Comparison of ENCODE assay signal across 1 cellular context in the genomic region with DNA sequence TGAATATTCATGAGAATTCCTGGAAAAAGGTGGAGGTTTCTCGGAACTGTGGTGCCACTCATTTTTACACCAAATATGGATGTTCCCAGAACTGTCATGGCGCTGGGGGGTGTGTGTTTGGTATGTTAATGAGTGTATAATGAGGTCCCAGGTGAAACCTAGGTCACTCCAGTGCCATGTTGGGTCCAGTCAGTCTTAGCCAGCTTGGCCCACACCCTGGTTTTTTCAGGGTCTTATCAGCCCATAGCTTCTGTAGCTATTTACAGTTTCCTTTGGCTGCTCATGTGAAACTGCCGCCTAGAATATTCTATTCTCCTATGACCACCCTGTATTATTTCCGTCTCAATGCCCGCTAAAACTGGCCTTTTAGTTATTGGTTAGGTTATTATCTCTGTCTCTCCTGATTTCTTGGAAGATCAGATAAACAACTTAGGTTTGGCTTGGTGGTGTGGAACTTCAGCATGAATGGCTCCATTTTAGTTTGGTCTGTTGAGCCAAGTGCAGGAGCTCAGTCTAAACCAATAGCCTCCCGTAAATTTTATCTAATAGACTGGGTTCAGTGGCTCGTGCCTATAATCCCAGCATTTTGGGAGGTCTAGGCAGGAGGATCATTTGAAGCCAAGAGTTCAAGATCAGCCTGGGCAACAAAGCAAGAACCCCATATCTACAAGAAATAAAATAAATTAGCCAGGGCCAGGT.
TF ChIP-seq lines count a peak whose summit lies in the region.

No MANE protein-coding gene starts in this region.

TF ChIP-seq in K562, 482 proteins besides CTCF, POLR2A, EP300 and RAD21 (continued from another document and continues in another):
- TF ChIP-seq, protein P1, sequence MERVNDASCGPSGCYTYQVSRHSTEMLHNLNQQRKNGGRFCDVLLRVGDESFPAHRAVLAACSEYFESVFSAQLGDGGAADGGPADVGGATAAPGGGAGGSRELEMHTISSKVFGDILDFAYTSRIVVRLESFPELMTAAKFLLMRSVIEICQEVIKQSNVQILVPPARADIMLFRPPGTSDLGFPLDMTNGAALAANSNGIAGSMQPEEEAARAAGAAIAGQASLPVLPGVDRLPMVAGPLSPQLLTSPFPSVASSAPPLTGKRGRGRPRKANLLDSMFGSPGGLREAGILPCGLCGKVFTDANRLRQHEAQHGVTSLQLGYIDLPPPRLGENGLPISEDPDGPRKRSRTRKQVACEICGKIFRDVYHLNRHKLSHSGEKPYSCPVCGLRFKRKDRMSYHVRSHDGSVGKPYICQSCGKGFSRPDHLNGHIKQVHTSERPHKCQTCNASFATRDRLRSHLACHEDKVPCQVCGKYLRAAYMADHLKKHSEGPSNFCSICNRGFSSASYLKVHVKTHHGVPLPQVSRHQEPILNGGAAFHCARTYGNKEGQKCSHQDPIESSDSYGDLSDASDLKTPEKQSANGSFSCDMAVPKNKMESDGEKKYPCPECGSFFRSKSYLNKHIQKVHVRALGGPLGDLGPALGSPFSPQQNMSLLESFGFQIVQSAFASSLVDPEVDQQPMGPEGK (CRISPR knock-in tag; IDR thresholded peaks at IDR 0.05; ENCODE audit: borderline replicate concordance): 0 out of 2 replicates have a peak, but pooled peaks have one; percentile 19
- TF ChIP-seq, protein P2, sequence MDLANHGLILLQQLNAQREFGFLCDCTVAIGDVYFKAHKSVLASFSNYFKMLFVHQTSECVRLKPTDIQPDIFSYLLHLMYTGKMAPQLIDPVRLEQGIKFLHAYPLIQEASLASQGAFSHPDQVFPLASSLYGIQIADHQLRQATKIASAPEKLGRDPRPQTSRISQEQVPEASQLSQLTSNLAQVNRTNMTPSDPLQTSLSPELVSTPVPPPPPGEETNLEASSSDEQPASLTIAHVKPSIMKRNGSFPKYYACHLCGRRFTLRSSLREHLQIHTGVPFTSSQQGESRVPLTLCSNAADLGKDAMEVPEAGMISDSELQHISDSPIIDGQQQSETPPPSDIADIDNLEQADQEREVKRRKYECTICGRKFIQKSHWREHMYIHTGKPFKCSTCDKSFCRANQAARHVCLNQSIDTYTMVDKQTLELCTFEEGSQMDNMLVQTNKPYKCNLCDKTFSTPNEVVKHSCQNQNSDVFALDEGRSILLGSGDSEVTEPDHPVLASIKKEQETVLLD (IDR thresholded peaks at IDR 0.05): peak; percentile 15
- peak; percentile 49; the same call in 1 of the 2 replicates for TF ChIP-seq ZKSCAN1 (IDR thresholded peaks at IDR 0.05; ENCODE audit: low read depth, low read length)
- TF ChIP-seq, protein P3, sequence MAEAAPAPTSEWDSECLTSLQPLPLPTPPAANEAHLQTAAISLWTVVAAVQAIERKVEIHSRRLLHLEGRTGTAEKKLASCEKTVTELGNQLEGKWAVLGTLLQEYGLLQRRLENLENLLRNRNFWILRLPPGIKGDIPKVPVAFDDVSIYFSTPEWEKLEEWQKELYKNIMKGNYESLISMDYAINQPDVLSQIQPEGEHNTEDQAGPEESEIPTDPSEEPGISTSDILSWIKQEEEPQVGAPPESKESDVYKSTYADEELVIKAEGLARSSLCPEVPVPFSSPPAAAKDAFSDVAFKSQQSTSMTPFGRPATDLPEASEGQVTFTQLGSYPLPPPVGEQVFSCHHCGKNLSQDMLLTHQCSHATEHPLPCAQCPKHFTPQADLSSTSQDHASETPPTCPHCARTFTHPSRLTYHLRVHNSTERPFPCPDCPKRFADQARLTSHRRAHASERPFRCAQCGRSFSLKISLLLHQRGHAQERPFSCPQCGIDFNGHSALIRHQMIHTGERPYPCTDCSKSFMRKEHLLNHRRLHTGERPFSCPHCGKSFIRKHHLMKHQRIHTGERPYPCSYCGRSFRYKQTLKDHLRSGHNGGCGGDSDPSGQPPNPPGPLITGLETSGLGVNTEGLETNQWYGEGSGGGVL (CRISPR knock-in tag; IDR thresholded peaks at IDR 0.05): peak; percentile 13; the same call in 1 of the 2 replicates
- TF ChIP-seq HEY1 (CRISPR knock-in tag; IDR thresholded peaks at IDR 0.05; ENCODE audit: borderline replicate concordance): peak; percentile 90
- TF ChIP-seq ESRRA (IDR thresholded peaks at IDR 0.05; ENCODE audit: borderline replicate concordance, low read depth): peak; percentile 52; the same call in 1 of the 2 replicates
- peak; percentile 64; the same call in 1 of the 2 replicates for TF ChIP-seq MEF2A (IDR thresholded peaks at IDR 0.05; ENCODE audit: control insufficient read depth, low read depth, low read length)
- TF ChIP-seq HDAC8 (tag; IDR thresholded peaks at IDR 0.05): peak; percentile 79; the same call in 1 of the 2 replicates
- TF ChIP-seq, protein P4, sequence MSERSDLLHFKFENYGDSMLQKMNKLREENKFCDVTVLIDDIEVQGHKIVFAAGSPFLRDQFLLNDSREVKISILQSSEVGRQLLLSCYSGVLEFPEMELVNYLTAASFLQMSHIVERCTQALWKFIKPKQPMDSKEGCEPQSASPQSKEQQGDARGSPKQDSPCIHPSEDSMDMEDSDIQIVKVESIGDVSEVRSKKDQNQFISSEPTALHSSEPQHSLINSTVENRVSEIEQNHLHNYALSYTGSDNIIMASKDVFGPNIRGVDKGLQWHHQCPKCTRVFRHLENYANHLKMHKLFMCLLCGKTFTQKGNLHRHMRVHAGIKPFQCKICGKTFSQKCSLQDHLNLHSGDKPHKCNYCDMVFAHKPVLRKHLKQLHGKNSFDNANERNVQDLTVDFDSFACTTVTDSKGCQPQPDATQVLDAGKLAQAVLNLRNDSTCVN (CRISPR knock-in tag; IDR thresholded peaks at IDR 0.05): 0 out of 2 replicates have a peak, but pooled peaks have one; percentile 41
- TF ChIP-seq ATF7 (IDR thresholded peaks at IDR 0.05): peak; percentile 88; the same call in 1 of the 2 replicates
- no peak for TF ChIP-seq ZNF695 (CRISPR knock-in tag; IDR thresholded peaks at IDR 0.05)
- TF ChIP-seq, protein P5, sequence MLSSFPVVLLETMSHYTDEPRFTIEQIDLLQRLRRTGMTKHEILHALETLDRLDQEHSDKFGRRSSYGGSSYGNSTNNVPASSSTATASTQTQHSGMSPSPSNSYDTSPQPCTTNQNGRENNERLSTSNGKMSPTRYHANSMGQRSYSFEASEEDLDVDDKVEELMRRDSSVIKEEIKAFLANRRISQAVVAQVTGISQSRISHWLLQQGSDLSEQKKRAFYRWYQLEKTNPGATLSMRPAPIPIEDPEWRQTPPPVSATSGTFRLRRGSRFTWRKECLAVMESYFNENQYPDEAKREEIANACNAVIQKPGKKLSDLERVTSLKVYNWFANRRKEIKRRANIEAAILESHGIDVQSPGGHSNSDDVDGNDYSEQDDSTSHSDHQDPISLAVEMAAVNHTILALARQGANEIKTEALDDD (IDR thresholded peaks at IDR 0.05): peak; percentile 80; the same call in 1 of the 2 replicates
- TF ChIP-seq ZNF583 (CRISPR knock-in tag; IDR thresholded peaks at IDR 0.05): peak; percentile 94
- peak; percentile 99 for TF ChIP-seq STAT5A (IDR thresholded peaks at IDR 0.05; ENCODE audit: borderline replicate concordance, low read length)
- TF ChIP-seq, protein P6, sequence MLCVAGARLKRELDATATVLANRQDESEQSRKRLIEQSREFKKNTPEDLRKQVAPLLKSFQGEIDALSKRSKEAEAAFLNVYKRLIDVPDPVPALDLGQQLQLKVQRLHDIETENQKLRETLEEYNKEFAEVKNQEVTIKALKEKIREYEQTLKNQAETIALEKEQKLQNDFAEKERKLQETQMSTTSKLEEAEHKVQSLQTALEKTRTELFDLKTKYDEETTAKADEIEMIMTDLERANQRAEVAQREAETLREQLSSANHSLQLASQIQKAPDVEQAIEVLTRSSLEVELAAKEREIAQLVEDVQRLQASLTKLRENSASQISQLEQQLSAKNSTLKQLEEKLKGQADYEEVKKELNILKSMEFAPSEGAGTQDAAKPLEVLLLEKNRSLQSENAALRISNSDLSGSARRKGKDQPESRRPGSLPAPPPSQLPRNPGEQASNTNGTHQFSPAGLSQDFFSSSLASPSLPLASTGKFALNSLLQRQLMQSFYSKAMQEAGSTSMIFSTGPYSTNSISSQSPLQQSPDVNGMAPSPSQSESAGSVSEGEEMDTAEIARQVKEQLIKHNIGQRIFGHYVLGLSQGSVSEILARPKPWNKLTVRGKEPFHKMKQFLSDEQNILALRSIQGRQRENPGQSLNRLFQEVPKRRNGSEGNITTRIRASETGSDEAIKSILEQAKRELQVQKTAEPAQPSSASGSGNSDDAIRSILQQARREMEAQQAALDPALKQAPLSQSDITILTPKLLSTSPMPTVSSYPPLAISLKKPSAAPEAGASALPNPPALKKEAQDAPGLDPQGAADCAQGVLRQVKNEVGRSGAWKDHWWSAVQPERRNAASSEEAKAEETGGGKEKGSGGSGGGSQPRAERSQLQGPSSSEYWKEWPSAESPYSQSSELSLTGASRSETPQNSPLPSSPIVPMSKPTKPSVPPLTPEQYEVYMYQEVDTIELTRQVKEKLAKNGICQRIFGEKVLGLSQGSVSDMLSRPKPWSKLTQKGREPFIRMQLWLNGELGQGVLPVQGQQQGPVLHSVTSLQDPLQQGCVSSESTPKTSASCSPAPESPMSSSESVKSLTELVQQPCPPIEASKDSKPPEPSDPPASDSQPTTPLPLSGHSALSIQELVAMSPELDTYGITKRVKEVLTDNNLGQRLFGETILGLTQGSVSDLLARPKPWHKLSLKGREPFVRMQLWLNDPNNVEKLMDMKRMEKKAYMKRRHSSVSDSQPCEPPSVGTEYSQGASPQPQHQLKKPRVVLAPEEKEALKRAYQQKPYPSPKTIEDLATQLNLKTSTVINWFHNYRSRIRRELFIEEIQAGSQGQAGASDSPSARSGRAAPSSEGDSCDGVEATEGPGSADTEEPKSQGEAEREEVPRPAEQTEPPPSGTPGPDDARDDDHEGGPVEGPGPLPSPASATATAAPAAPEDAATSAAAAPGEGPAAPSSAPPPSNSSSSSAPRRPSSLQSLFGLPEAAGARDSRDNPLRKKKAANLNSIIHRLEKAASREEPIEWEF (CRISPR knock-in tag; IDR thresholded peaks at IDR 0.05): peak; percentile 57; the same call in 1 of the 2 replicates
- TF ChIP-seq MECOM (CRISPR knock-in tag; IDR thresholded peaks at IDR 0.05): peak; percentile 71
- TF ChIP-seq, protein P7, sequence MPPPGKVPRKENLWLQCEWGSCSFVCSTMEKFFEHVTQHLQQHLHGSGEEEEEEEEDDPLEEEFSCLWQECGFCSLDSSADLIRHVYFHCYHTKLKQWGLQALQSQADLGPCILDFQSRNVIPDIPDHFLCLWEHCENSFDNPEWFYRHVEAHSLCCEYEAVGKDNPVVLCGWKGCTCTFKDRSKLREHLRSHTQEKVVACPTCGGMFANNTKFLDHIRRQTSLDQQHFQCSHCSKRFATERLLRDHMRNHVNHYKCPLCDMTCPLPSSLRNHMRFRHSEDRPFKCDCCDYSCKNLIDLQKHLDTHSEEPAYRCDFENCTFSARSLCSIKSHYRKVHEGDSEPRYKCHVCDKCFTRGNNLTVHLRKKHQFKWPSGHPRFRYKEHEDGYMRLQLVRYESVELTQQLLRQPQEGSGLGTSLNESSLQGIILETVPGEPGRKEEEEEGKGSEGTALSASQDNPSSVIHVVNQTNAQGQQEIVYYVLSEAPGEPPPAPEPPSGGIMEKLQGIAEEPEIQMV (tag; conservative IDR thresholded peaks at IDR 0.05; ENCODE audit: low read depth): peak; percentile 78
- TF ChIP-seq, protein P8, sequence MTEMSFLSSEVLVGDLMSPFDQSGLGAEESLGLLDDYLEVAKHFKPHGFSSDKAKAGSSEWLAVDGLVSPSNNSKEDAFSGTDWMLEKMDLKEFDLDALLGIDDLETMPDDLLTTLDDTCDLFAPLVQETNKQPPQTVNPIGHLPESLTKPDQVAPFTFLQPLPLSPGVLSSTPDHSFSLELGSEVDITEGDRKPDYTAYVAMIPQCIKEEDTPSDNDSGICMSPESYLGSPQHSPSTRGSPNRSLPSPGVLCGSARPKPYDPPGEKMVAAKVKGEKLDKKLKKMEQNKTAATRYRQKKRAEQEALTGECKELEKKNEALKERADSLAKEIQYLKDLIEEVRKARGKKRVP (CRISPR knock-in tag; IDR thresholded peaks at IDR 0.05): peak; percentile 80
- TF ChIP-seq, protein P9, sequence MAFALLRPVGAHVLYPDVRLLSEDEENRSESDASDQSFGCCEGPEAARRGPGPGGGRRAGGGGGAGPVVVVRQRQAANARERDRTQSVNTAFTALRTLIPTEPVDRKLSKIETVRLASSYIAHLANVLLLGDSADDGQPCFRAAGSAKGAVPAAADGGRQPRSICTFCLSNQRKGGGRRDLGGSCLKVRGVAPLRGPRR (CRISPR knock-in tag; IDR thresholded peaks at IDR 0.05): peak; percentile 90
- no peak for TF ChIP-seq NR2C2 (CRISPR knock-in tag; IDR thresholded peaks at IDR 0.05)
- TF ChIP-seq NR2C2 (tag; IDR thresholded peaks at IDR 0.05): peak; percentile 83
- 0 out of 2 replicates have a peak, but pooled peaks have one; percentile 1 for TF ChIP-seq CEBPB (tag; IDR thresholded peaks at IDR 0.05)
- peak; percentile 79; the same call in 1 of the 2 replicates for TF ChIP-seq NFATC3 (IDR thresholded peaks at IDR 0.05)
- TF ChIP-seq ZNF232 (CRISPR knock-in tag; IDR thresholded peaks at IDR 0.05): no peak
- TF ChIP-seq ARNT (IDR thresholded peaks at IDR 0.05): 0 out of 4 replicates have a peak, but pooled peaks of 1 of the 2 experiments have one; percentile 31
- TF ChIP-seq TEAD4 (IDR thresholded peaks at IDR 0.05; ENCODE audit: low read length): peak; percentile 86
- no peak for TF ChIP-seq TEAD4 (CRISPR knock-in tag; IDR thresholded peaks at IDR 0.05; ENCODE audit: borderline replicate concordance)
- no peak for TF ChIP-seq RFX5 (IDR thresholded peaks at IDR 0.05; ENCODE audit: low read depth, low read length)
- peak; percentile 90 for TF ChIP-seq ZNF175 (CRISPR knock-in tag; IDR thresholded peaks at IDR 0.05; ENCODE audit: low read depth)
- TF ChIP-seq, protein P10, sequence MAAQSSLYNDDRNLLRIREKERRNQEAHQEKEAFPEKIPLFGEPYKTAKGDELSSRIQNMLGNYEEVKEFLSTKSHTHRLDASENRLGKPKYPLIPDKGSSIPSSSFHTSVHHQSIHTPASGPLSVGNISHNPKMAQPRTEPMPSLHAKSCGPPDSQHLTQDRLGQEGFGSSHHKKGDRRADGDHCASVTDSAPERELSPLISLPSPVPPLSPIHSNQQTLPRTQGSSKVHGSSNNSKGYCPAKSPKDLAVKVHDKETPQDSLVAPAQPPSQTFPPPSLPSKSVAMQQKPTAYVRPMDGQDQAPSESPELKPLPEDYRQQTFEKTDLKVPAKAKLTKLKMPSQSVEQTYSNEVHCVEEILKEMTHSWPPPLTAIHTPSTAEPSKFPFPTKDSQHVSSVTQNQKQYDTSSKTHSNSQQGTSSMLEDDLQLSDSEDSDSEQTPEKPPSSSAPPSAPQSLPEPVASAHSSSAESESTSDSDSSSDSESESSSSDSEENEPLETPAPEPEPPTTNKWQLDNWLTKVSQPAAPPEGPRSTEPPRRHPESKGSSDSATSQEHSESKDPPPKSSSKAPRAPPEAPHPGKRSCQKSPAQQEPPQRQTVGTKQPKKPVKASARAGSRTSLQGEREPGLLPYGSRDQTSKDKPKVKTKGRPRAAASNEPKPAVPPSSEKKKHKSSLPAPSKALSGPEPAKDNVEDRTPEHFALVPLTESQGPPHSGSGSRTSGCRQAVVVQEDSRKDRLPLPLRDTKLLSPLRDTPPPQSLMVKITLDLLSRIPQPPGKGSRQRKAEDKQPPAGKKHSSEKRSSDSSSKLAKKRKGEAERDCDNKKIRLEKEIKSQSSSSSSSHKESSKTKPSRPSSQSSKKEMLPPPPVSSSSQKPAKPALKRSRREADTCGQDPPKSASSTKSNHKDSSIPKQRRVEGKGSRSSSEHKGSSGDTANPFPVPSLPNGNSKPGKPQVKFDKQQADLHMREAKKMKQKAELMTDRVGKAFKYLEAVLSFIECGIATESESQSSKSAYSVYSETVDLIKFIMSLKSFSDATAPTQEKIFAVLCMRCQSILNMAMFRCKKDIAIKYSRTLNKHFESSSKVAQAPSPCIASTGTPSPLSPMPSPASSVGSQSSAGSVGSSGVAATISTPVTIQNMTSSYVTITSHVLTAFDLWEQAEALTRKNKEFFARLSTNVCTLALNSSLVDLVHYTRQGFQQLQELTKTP (IDR thresholded peaks at IDR 0.05; ENCODE audit: low read depth in 1 of 2, partially characterized antibody in 2 of 2): peak; percentile 12 to 28
